ENCODE assay signal across 7 cellular contexts in the genomic region with DNA sequence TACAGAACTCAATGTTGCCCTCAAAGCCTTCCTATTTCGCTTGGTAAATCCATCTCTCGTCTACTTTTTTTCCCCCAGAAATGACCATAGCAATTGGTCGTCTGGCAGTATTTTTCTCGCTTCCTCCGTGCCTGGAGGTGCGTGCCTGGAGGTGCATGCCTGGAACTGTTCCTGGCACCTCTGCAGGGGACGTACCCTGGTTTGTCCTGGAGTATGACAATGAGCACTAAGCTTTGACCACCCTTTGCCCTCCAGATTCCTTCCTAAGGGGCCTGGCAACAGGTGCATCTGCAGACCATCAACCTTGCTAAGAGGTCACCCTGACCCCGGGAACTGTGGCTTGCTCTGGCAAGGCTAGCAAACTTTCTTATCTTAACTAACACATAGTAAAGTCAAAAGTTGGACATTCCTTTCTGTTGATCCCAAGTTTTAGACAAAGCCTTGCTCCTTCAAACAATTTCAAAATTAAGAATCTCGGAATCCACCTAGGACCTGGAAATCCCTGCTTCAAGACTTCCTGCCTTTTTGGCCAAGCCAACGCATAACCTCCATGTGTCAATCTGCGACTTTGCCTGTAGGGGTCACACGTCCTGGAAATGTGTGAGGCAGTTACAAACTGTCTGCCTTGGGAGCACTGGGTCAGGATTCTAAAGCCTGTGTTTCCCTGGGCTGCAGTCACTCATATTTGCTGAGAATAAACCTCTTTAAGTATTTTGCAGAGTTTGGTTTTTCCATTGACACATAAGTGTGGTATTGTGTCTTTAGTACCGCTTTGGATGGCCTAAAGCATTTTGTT. TPM values are rescaled to one million over a fixed set of nuclear protein-coding genes. Genes with fewer than 3 reads are reported as not detected.
DNase-seq lines count a peak whose midpoint lies in the region; ATAC-seq, FAIRE-seq and TF ChIP-seq lines count a peak whose summit lies in the region.

No MANE protein-coding gene starts in this region.

- H3K27ac ChIP-seq in VCaP = no peak overlapping the region
- no peak overlapping the region for H3K27ac ChIP-seq in tibial nerve
- H3K27ac ChIP-seq in ovary = no peak overlapping the region

- H3K27me3 ChIP-seq in tibial nerve (peaks cover 0 to 8% of the 10 kb centered on the region in 2 donors), ovary (no peaks in the 10 kb centered on the region)

- DNase-seq in DMS153 treated with DMSO at 0.1 percent for 48 hours (lab: John Stamatoyannopoulos, UW; ENCODE audit: unreplicated experiment) (peak; percentile 43), GM19239 (ENCODE audit: insufficient read length, low spot score) (peak; percentile 49), left ventricle myocardium superior (no peak), tibial nerve (ENCODE audit: low spot score in 2 of 2) (no peak), ovary (no peak)

- ATAC-seq in left ventricle myocardium superior = peak; percentile 26

- TF ChIP-seq EP300 in Ishikawa (IDR thresholded peaks at IDR 0.05; ENCODE audit: borderline replicate concordance) (no peak), tibial nerve (IDR thresholded peaks at IDR 0.05) (no peak), ovary (IDR thresholded peaks at IDR 0.05) (no peak)

- intact Hi-C loops in left ventricle myocardium superior (cut with micrococcal nuclease) (no loop called here), ovary (cut with DNase I) (no loop called here)

- TF ChIP-seq CTCF in VCaP (conservative IDR thresholded peaks at IDR 0.05) = peak; percentile 21; the same call in 1 of the 2 replicates
- peak in 4 of 5 experiments; percentile 21 to 36 (median 32) for TF ChIP-seq CTCF in tibial nerve (IDR thresholded peaks at IDR 0.05)
- TF ChIP-seq CTCF in ovary (IDR thresholded peaks at IDR 0.05) = no peak

- peak; percentile 57 for TF ChIP-seq RAD21 in Ishikawa (IDR thresholded peaks at IDR 0.05; ENCODE audit: low read depth)

- peak; percentile 80 for FAIRE-seq in GM19239 (lab: Jason Lieb, UNC)

- no peak overlapping the region for H3K4me3 ChIP-seq in tibial nerve
- no peak overlapping the region for H3K4me3 ChIP-seq in ovary

- WGBS in tibial nerve, 2 donors = 62 to 63% methylated on average over 13 of the region's 13 CpGs
- 60 to 63% (median 61%) methylated on average over 13 of the region's 13 CpGs for WGBS in ovary, 3 donors

- H3K36me3 ChIP-seq in tibial nerve (no peaks in the 10 kb centered on the region), ovary (no peaks in the 10 kb centered on the region)

- TF ChIP-seq POLR2A in tibial nerve (IDR thresholded peaks at IDR 0.05) (no peak), ovary (IDR thresholded peaks at IDR 0.05) (no peak)

- H3K4me1 ChIP-seq in tibial nerve = no peaks in the 10 kb centered on the region
- H3K4me1 ChIP-seq in ovary (ENCODE audit: insufficient read depth) = peaks cover 2% of the 10 kb centered on the region

- H3K9me3 ChIP-seq in tibial nerve = no peaks in the 10 kb centered on the region
- H3K9me3 ChIP-seq in ovary = no peaks in the 10 kb centered on the region

TF ChIP-seq in Ishikawa, 13 proteins besides CTCF, POLR2A, EP300 and RAD21:
- TF ChIP-seq TEAD4 (IDR thresholded peaks at IDR 0.05) (no peak), YY1 (IDR thresholded peaks at IDR 0.05; ENCODE audit: low read depth) (no peak), CEBPB (IDR thresholded peaks at IDR 0.05) (no peak), CREB1 (IDR thresholded peaks at IDR 0.05; ENCODE audit: low read depth) (no peak)

RNA-seq across cellular contexts. Expression of a gene that starts 28.8 kb away (rescaled TPM):
- 16.0 TPM for total RNA-seq in left ventricle myocardium superior
- total RNA-seq in tibial nerve = 10 to 100 TPM; 21.9 to 56.3 (median 29.3) TPM
- 10 to 100 TPM; 21.3 to 58.0 (median 37.7) TPM for total RNA-seq in ovary
- 10 to 100 TPM; 19.4 to 20.4 TPM for polyA plus RNA-seq in ovary

Comparison
In these comparisons a context has a peak if more than half of its experiments do, and no peak if none do; other contexts are left out.
1. DNase-seq: peak in DMS153 treated with DMSO at 0.1 percent for 48 hours (single experiment) and GM19239 (single experiment); none in left ventricle myocardium superior (single experiment), tibial nerve (0 of 2) and ovary (0 of 5).
2. CTCF ChIP-seq: peak in VCaP (single experiment) and tibial nerve (4 of 5); none in ovary (0 of 3).